In the genomic region with DNA sequence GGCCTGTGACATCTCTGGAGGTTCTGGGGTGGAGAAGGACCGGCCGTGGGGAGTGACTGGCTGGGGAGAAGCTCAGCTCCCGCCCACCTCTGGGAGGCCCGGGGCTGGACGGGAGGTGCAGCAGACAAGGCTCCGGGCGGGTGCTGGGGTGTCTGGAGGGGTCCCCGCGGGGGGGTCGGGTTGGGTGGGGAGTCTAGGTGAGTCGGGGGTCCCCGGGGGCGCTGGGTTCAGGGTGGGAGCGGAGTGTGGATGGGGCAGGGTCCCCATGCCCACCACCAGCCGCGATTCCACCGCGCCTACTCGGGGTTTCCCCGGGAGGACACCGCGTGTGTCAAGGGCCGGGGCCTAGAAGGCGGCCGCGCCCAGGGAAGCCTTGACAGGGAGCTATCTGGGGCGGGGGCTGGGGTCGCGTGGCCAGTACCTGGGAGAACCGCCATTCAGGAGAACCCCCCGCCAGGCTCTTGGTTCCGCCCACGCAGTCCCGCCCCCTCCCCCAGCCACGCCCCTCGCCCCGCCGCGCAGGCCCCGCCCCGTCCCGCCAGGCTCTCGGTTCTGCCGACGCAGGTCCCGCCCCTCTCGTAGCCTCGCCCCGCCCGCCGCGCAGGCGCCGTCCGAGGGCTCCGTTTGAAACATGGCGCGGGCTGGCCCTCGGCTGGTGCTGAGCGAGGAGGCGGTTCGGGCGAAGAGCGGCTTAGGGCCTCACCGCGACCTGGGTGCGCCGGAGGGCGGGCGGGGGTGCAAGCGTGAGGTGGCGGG, we compare ENCODE assay signal across 8 cellular contexts. TPM values are rescaled to one million over a fixed set of nuclear protein-coding genes. Genes with fewer than 3 reads are reported as not detected.
DNase-seq lines count a peak whose midpoint lies in the region; TF ChIP-seq lines count a peak whose summit lies in the region.

Gene CEP72 (plus strand): TSS at position 610 of the 756 bp plus-strand sequence. CDS start 22 bp downstream, at position 632.

- TF ChIP-seq CTCF in DOHH2 (IDR thresholded peaks at IDR 0.05; ENCODE audit: low read depth, low read length, poor library complexity, severe bottlenecking), result no peak
- no peak for TF ChIP-seq CTCF in LNCaP clone FGC (IDR thresholded peaks at IDR 0.05; ENCODE audit: control insufficient read depth, extremely low read depth, insufficient read depth)
- TF ChIP-seq CTCF in neural crest cell (conservative IDR thresholded peaks at IDR 0.05), result no peak

- H3K36me3 ChIP-seq in DOHH2 (ENCODE audit: control insufficient read depth, low read length) (peaks cover 39% of the 10 kb centered on the region), GM23248 (ENCODE audit: low read depth) (no peaks in the 10 kb centered on the region)

- no peaks in the 10 kb centered on the region for H3K27me3 Mint-ChIP-seq in neural crest cell (ENCODE audit: low read depth)
- peaks cover 10% of the 10 kb centered on the region for H3K27me3 Mint-ChIP-seq in stimulated activated naive CD8-positive, alpha-beta T cell treated with anti-CD3 and anti-CD28 coated beads, Interleukin-15, Interleukin-2, amounts not matched to agents 100 ng/mL and 50 ng/mL, for 24 hours

- H3K4me3 Mint-ChIP-seq in neural crest cell, result peak within 1 kb of the TSS; percentile 89
- peak within 1 kb of the TSS; percentile 88 for H3K4me3 Mint-ChIP-seq in stimulated activated naive CD8-positive, alpha-beta T cell treated with anti-CD3 and anti-CD28 coated beads, Interleukin-15, Interleukin-2, amounts not matched to agents 100 ng/mL and 50 ng/mL, for 24 hours

- peak within 1 kb of the TSS; percentile 3; the same call in 1 of the 2 replicates for H3K27ac ChIP-seq in DOHH2 (ENCODE audit: low read depth, low read length)
- H3K27ac ChIP-seq in GM23248, result no peak within 1 kb of the TSS

- H3K4me1 ChIP-seq in DOHH2 (ENCODE audit: control insufficient read depth, low read length), result peaks cover 33% of the 10 kb centered on the region
- H3K4me1 ChIP-seq in GM23248 (ENCODE audit: insufficient read depth), result no peaks in the 10 kb centered on the region

- peak within 1 kb of the TSS; percentile 87 for H3K4me3 ChIP-seq in DOHH2 (ENCODE audit: low read length)
- H3K4me3 ChIP-seq in GM23248, result peak within 1 kb of the TSS; percentile 77
- H3K4me3 ChIP-seq in LNCaP clone FGC (ENCODE audit: low read depth, low read length), result peak within 1 kb of the TSS; percentile 72

- H3K4me2 ChIP-seq in DOHH2 (ENCODE audit: low read length), result peak within 1 kb of the TSS; percentile 83
- H3K4me2 ChIP-seq in GM23248 (ENCODE audit: unreplicated experiment), result peak within 1 kb of the TSS; percentile 90

- H3F3A ChIP-seq in DOHH2 (ENCODE audit: control insufficient read depth, insufficient read depth), result no peaks in the 10 kb centered on the region; the same call in 1 of the 2 replicates
- H3F3A ChIP-seq in GM23248 (ENCODE audit: insufficient read depth), result no peaks in the 10 kb centered on the region

- no peaks in the 10 kb centered on the region for H3K9me2 ChIP-seq in DOHH2 (replicated peaks; ENCODE audit: control insufficient read depth, low read length)
- no peaks in the 10 kb centered on the region for H3K9me2 ChIP-seq in GM23248 (ENCODE audit: insufficient read depth)

- peaks cover 22% of the 10 kb centered on the region for H3K9me3 ChIP-seq in DOHH2 (ENCODE audit: control insufficient read depth, insufficient read depth, low read length)
- H3K9me3 ChIP-seq in GM23248 (ENCODE audit: low read depth), result no peaks in the 10 kb centered on the region

- peaks cover 31% of the 10 kb centered on the region for H3K4me1 Mint-ChIP-seq in neural crest cell
- H3K4me1 Mint-ChIP-seq in stimulated activated naive CD8-positive, alpha-beta T cell treated with anti-CD3 and anti-CD28 coated beads, Interleukin-15, Interleukin-2, amounts not matched to agents 100 ng/mL and 50 ng/mL, for 24 hours (ENCODE audit: low read depth), result peaks cover 54% of the 10 kb centered on the region

- H3K36me3 Mint-ChIP-seq in neural crest cell (ENCODE audit: low read depth), result peaks cover 17% of the 10 kb centered on the region
- H3K36me3 Mint-ChIP-seq in stimulated activated naive CD8-positive, alpha-beta T cell treated with anti-CD3 and anti-CD28 coated beads, Interleukin-15, Interleukin-2, amounts not matched to agents 100 ng/mL and 50 ng/mL, for 24 hours (ENCODE audit: low read depth), result peaks cover 28% of the 10 kb centered on the region

- H3K27me3 ChIP-seq in DOHH2 (ENCODE audit: control insufficient read depth, low read length) (no peaks in the 10 kb centered on the region; the same call in 1 of the 2 replicates), GM23248 (replicated peaks; ENCODE audit: insufficient read depth) (no peaks in the 10 kb centered on the region)

- H3K9ac ChIP-seq in GM23248, result peak within 1 kb of the TSS; percentile 79

- H2AFZ ChIP-seq in GM23248, result peak within 1 kb of the TSS; percentile 87

- TF ChIP-seq POLR2A in Raji (IDR thresholded peaks at IDR 0.05; ENCODE audit: insufficient read depth, low read depth, low read length), result peak; percentile 66

- no peaks in the 10 kb centered on the region for H3K9me3 Mint-ChIP-seq in neural crest cell
- no peaks in the 10 kb centered on the region for H3K9me3 Mint-ChIP-seq in stimulated activated naive CD8-positive, alpha-beta T cell treated with anti-CD3 and anti-CD28 coated beads, Interleukin-15, Interleukin-2, amounts not matched to agents 100 ng/mL and 50 ng/mL, for 24 hours

- DNase-seq in GM23248 (peak; percentile 96), LNCaP clone FGC (ENCODE audit: low read depth) (peak; percentile 26), fibroblast of the conjunctiva (ENCODE audit: low read depth) (peak; percentile 67), neural crest cell (ENCODE audit: low read depth, low spot score) (peak; percentile 92)
- peak; percentile 92 for DNase-seq in activated T-helper 9 cell treated with anti-CD3 and anti-CD28 coated beads, Interleukin-2, amount 50 U/mL, for 16 hours (ENCODE audit: low read depth)

- H4K20me1 ChIP-seq in DOHH2 (ENCODE audit: control insufficient read depth, insufficient read depth, low read depth, low read length) (peaks cover 7% of the 10 kb centered on the region; the same call in 1 of the 2 replicates), GM23248 (ENCODE audit: insufficient read depth) (no peaks in the 10 kb centered on the region)

- peaks cover 47% of the 10 kb centered on the region for H3K79me2 ChIP-seq in DOHH2 (ENCODE audit: control insufficient read depth, low read length)
- H3K79me2 ChIP-seq in GM23248 (ENCODE audit: insufficient read depth), result peaks cover 34% of the 10 kb centered on the region

- peak within 1 kb of the TSS; percentile 46 for H3K27ac Mint-ChIP-seq in neural crest cell (ENCODE audit: unreplicated experiment)
- peak within 1 kb of the TSS; percentile 80 for H3K27ac Mint-ChIP-seq in stimulated activated naive CD8-positive, alpha-beta T cell treated with anti-CD3 and anti-CD28 coated beads, Interleukin-15, Interleukin-2, amounts not matched to agents 100 ng/mL and 50 ng/mL, for 24 hours

- in situ Hi-C loops in GM23248 (cut with MboI), result no loop called here

- 2% methylated on average over 21 to 34 of the region's 72 CpGs for WGBS in GM23248 (ENCODE audit: low coverage in 1 of 2, low lambda C conversion rate in 2 of 2, missing lambda C conversion rate in 2 of 2), 2 experiments

RNA-seq across cellular contexts. Expression of gene CEP72, which starts in this region (rescaled TPM):
- total RNA-seq in GM23248 (2014; rRNA removed; shearing (Covaris generic)), result 1.7 and 7.2 TPM in 2 replicates
- 1.7 and 2.4 TPM in 2 replicates for polyA plus RNA-seq in GM23248 (2016; fragmentation: Nextera tagmentation; extraction: Ambion mirVana)
- 27.2 and 29.4 TPM in 2 replicates for total RNA-seq in neural crest cell

Comparison
In these comparisons a context has a peak if more than half of its experiments do, and no peak if none do; other contexts are left out.
1. DNase-seq: peak in every context shown above with its lines; median percentile 96 in GM23248; 92 in activated T-helper 9 cell treated with anti-CD3 and anti-CD28 coated beads, Interleukin-2, amount 50 U/mL, for 16 hours; 92 in neural crest cell; 67 in fibroblast of the conjunctiva; 26 in LNCaP clone FGC.